ENCODE assay signal across 9 cellular contexts in genomic region chr11:67420147-67420645, GRCh38. TPM values are rescaled to one million over a fixed set of nuclear protein-coding genes. Genes with fewer than 3 reads are reported as not detected.
A peak's percentile ranks its signal among the peaks of the same experiment; 100 is the strongest.
DNase-seq lines count a peak whose midpoint lies in the region; ATAC-seq and TF ChIP-seq lines count a peak whose summit lies in the region.
"Had no signal": no experiment of that assay in that cellular context is flagged by ENCODE, and none has a peak within 500 bp of the region (broad histone marks: within the 10 kb centered on the region; RNA-seq: fewer than 3 reads in every experiment).

No MANE protein-coding gene starts in this region.

- TF ChIP-seq CTCF in WI38 (IDR thresholded peaks at IDR 0.05; ENCODE audit: low read depth, low read length) (no peak), fibroblast of villous mesenchyme (IDR thresholded peaks at IDR 0.05; ENCODE audit: insufficient read depth, low read depth, low read length) (no peak)

- H4K20me1 ChIP-seq in GM23248 (ENCODE audit: insufficient read depth): no peaks in the 10 kb centered on the region

- H3K9ac ChIP-seq in GM23248: peak overlapping the region; percentile 75

- ATAC-seq in HG03175 (IDR thresholded peaks at IDR 0.05; ENCODE audit: unreplicated experiment) (no peak), HG03280 (IDR thresholded peaks at IDR 0.05; ENCODE audit: unreplicated experiment) (no peak), GM19397 (IDR thresholded peaks at IDR 0.05; ENCODE audit: unreplicated experiment) (no peak), esophagus mucosa (no peak)

- 40 to 59% methylated on average over 13 to 15 of the region's 15 CpGs for WGBS in GM23248 (ENCODE audit: low coverage in 1 of 2, low lambda C conversion rate in 2 of 2, missing lambda C conversion rate in 2 of 2), 2 experiments

- H3K9me2 ChIP-seq in GM23248 (ENCODE audit: insufficient read depth): no peaks in the 10 kb centered on the region

- H3K27ac ChIP-seq in GM23248: 0 out of 2 replicates have a peak overlapping the region, but pooled peaks have one; percentile 36

- no peaks in the 10 kb centered on the region for H3K4me1 ChIP-seq in GM23248 (ENCODE audit: insufficient read depth)

- H3F3A ChIP-seq in GM23248 (ENCODE audit: insufficient read depth): no peaks in the 10 kb centered on the region

- in situ Hi-C loops in GM23248 (cut with MboI): no loop called here

- no peaks in the 10 kb centered on the region for H3K9me3 ChIP-seq in GM23248 (ENCODE audit: low read depth)

- no peaks in the 10 kb centered on the region for H3K27me3 ChIP-seq in GM23248 (replicated peaks; ENCODE audit: insufficient read depth)

- peak overlapping the region; percentile 78 for H2AFZ ChIP-seq in GM23248

- peak overlapping the region; percentile 78 for H3K4me3 ChIP-seq in GM23248
- peak overlapping the region; percentile 43 for H3K4me3 ChIP-seq in WI38 (ENCODE audit: low read depth, low read length)
- peak overlapping the region; percentile 48 for H3K4me3 ChIP-seq in fibroblast of villous mesenchyme (ENCODE audit: low read depth, low read length)
- H3K4me3 ChIP-seq in skeletal muscle cell (ENCODE audit: low read depth, low read length): peak overlapping the region; percentile 42

- no peaks in the 10 kb centered on the region for H3K79me2 ChIP-seq in GM23248 (ENCODE audit: insufficient read depth)

- H3K4me2 ChIP-seq in GM23248 (ENCODE audit: unreplicated experiment): peak overlapping the region; percentile 77

- no peaks in the 10 kb centered on the region for H3K36me3 ChIP-seq in GM23248 (ENCODE audit: low read depth)

- DNase-seq in GM23248: no peak
- no peak for DNase-seq in fibroblast of villous mesenchyme (ENCODE audit: low read depth)
- no peak for DNase-seq in skeletal muscle cell (ENCODE audit: low read depth)
- DNase-seq: dermis blood vessel endothelial cell had no signal

RNA-seq across cellular contexts. Expression of gene CARNS1, which starts 4.7 kb away (rescaled TPM):
- 0.38 and 0.43 TPM in 2 replicates for total RNA-seq in GM23248 (2014; rRNA removed; shearing (Covaris generic))
- polyA plus RNA-seq in GM23248 (2016; fragmentation: Nextera tagmentation; extraction: Ambion mirVana): 0.13 and 0.38 TPM in 2 replicates
- total RNA-seq in fibroblast of villous mesenchyme (not detected in 2 replicates), esophagus mucosa (0.20 TPM)

RNA-seq across cellular contexts. Expression of gene RPS6KB2, which starts 8.1 kb away (rescaled TPM):
- 68.0 and 71.2 TPM in 2 replicates for total RNA-seq in GM23248 (2014; rRNA removed; shearing (Covaris generic))
- polyA plus RNA-seq in GM23248 (2016; fragmentation: Nextera tagmentation; extraction: Ambion mirVana): 52.3 and 53.0 TPM in 2 replicates
- 42.3 and 47.0 TPM in 2 replicates for total RNA-seq in fibroblast of villous mesenchyme
- 95.0 TPM for total RNA-seq in esophagus mucosa

RNA-seq across cellular contexts. Expression of gene TBC1D10C, which starts 16.3 kb away (rescaled TPM):
- total RNA-seq in GM23248 (2014; rRNA removed; shearing (Covaris generic)): not detected in 2 replicates
- 0.25 TPM in 1 of 2 replicates, not detected in the other for polyA plus RNA-seq in GM23248 (2016; fragmentation: Nextera tagmentation; extraction: Ambion mirVana)
- not detected in 2 replicates for total RNA-seq in fibroblast of villous mesenchyme
- total RNA-seq in esophagus mucosa: 1.5 TPM

RNA-seq across cellular contexts. Expression of gene PTPRCAP, which starts 17.3 kb away (rescaled TPM):
- total RNA-seq in GM23248 (2014; rRNA removed; shearing (Covaris generic)): not detected in 2 replicates
- 0.43 and 0.68 TPM in 2 replicates for polyA plus RNA-seq in GM23248 (2016; fragmentation: Nextera tagmentation; extraction: Ambion mirVana)
- total RNA-seq in fibroblast of villous mesenchyme: 0.32 TPM in 1 of 2 replicates, not detected in the other
- 2.5 TPM for total RNA-seq in esophagus mucosa

RNA-seq across cellular contexts. Expression of gene PPP1CA, which starts 18.5 kb away (rescaled TPM):
- total RNA-seq in GM23248 (2014; rRNA removed; shearing (Covaris generic)): 140 and 172 TPM in 2 replicates
- 207 and 222 TPM in 2 replicates for polyA plus RNA-seq in GM23248 (2016; fragmentation: Nextera tagmentation; extraction: Ambion mirVana)
- 172 and 202 TPM in 2 replicates for total RNA-seq in fibroblast of villous mesenchyme
- 188 TPM for total RNA-seq in esophagus mucosa
